ENCODE assay signal across 17 cellular contexts in genomic region chr15:60859996-60860494, GRCh38.
A peak's percentile ranks its signal among the peaks of the same experiment; 100 is the strongest.
DNase-seq lines count a peak whose midpoint lies in the region; ATAC-seq and TF ChIP-seq lines count a peak whose summit lies in the region.
"Had no signal": no experiment of that assay in that cellular context is flagged by ENCODE, and none has a peak within 500 bp of the region (broad histone marks: within the 10 kb centered on the region; RNA-seq: fewer than 3 reads in every experiment).

No MANE protein-coding gene starts in this region.

- H3K4me1 Mint-ChIP-seq in activated naive CD8-positive, alpha-beta T cell treated with anti-CD3 and anti-CD28 coated beads, Interleukin-2, amount 50 U/mL, for 24 hours: peaks cover 21% of the 10 kb centered on the region
- H3K4me1 Mint-ChIP-seq in activated naive CD8-positive, alpha-beta T cell treated with anti-CD3 and anti-CD28 coated beads for 36 hours: peaks cover 12% of the 10 kb centered on the region
- H3K4me1 Mint-ChIP-seq: stimulated activated memory B cell treated with anti-CD40 and anti-IgM and Interleukin-4, amounts not matched to agents 10 μg/mL and 1 μg/mL and 100 μg/mL, for 72 hours had no signal

- no peak for DNase-seq in activated naive CD8-positive, alpha-beta T cell treated with anti-CD3 and anti-CD28 coated beads, Interleukin-2, amount 50 U/mL, for 24 hours
- DNase-seq in activated naive CD8-positive, alpha-beta T cell treated with anti-CD3 and anti-CD28 coated beads for 36 hours: no peak
- DNase-seq in astrocyte of the spinal cord (ENCODE audit: low read depth, low spot score) (peak; percentile 12), kidney tubule cell (ENCODE audit: low spot score) (peak; percentile 92), posterior cingulate gyrus (no peak), left cardiac atrium (no peak), NCI-H1694 (lab: John Stamatoyannopoulos, UW) (no peak)
- no peak for DNase-seq in activated T-cell treated with anti-CD3 and anti-CD28 coated beads, Interleukin-2, amount 50 U/mL, for 48 hours
- DNase-seq: ACHN; activated CD8-positive, alpha-beta memory T cell treated with anti-CD3 and anti-CD28 coated beads, Interleukin-2, amount 50 U/mL, for 48 hours; NCI-H1694 treated with DMSO at 0.1 percent for 48 hours; NCI-H524 treated with DMSO at 0.1 percent for 48 hours; WERI-Rb-1 had no signal

- no peaks in the 10 kb centered on the region for H3K36me3 Mint-ChIP-seq in activated naive CD8-positive, alpha-beta T cell treated with anti-CD3 and anti-CD28 coated beads, Interleukin-2, amount 50 U/mL, for 24 hours (ENCODE audit: low read depth)
- H3K36me3 Mint-ChIP-seq in activated naive CD8-positive, alpha-beta T cell treated with anti-CD3 and anti-CD28 coated beads for 36 hours: no peaks in the 10 kb centered on the region
- H3K36me3 Mint-ChIP-seq: activated naive CD8-positive, alpha-beta T cell; stimulated activated memory B cell treated with anti-CD40 and anti-IgM and Interleukin-4, amounts not matched to agents 10 μg/mL and 1 μg/mL and 100 μg/mL, for 72 hours had no signal

- intact Hi-C loops in posterior cingulate gyrus (cut with DNase I) (no loop called here), left cardiac atrium (cut with DNase I) (no loop called here)

- no peak overlapping the region for H3K4me3 ChIP-seq in astrocyte of the spinal cord (ENCODE audit: low read depth, low read length)

- TF ChIP-seq CTCF in astrocyte of the spinal cord (IDR thresholded peaks at IDR 0.05; ENCODE audit: low read depth, low read length): no peak

- H3K9me3 Mint-ChIP-seq in activated naive CD8-positive, alpha-beta T cell treated with anti-CD3 and anti-CD28 coated beads, Interleukin-2, amount 50 U/mL, for 24 hours: no peaks in the 10 kb centered on the region
- H3K9me3 Mint-ChIP-seq in activated naive CD8-positive, alpha-beta T cell treated with anti-CD3 and anti-CD28 coated beads for 36 hours: no peaks in the 10 kb centered on the region
- H3K9me3 Mint-ChIP-seq: stimulated activated memory B cell treated with anti-CD40 and anti-IgM and Interleukin-4, amounts not matched to agents 10 μg/mL and 1 μg/mL and 100 μg/mL, for 72 hours had no signal

- H3K4me3 Mint-ChIP-seq in activated naive CD8-positive, alpha-beta T cell treated with anti-CD3 and anti-CD28 coated beads, Interleukin-2, amount 50 U/mL, for 24 hours: no peak overlapping the region
- no peak overlapping the region for H3K4me3 Mint-ChIP-seq in activated naive CD8-positive, alpha-beta T cell treated with anti-CD3 and anti-CD28 coated beads for 36 hours
- H3K4me3 Mint-ChIP-seq: activated naive CD8-positive, alpha-beta T cell; stimulated activated memory B cell treated with anti-CD40 and anti-IgM and Interleukin-4, amounts not matched to agents 10 μg/mL and 1 μg/mL and 100 μg/mL, for 72 hours had no signal

- in situ Hi-C loops in astrocyte of the spinal cord (cut with HindIII; ENCODE audit: low sequenced_read_pairs): no loop called here

- H3K27me3 Mint-ChIP-seq in activated naive CD8-positive, alpha-beta T cell treated with anti-CD3 and anti-CD28 coated beads, Interleukin-2, amount 50 U/mL, for 24 hours: no peaks in the 10 kb centered on the region
- H3K27me3 Mint-ChIP-seq in activated naive CD8-positive, alpha-beta T cell treated with anti-CD3 and anti-CD28 coated beads for 36 hours: no peaks in the 10 kb centered on the region
- H3K27me3 Mint-ChIP-seq: activated naive CD8-positive, alpha-beta T cell; stimulated activated memory B cell treated with anti-CD40 and anti-IgM and Interleukin-4, amounts not matched to agents 10 μg/mL and 1 μg/mL and 100 μg/mL, for 72 hours had no signal

- ATAC-seq in activated naive CD8-positive, alpha-beta T cell treated with anti-CD3 and anti-CD28 coated beads, Interleukin-2, amount 50 U/mL, for 24 hours: peak; percentile 25
- ATAC-seq in left cardiac atrium: no peak
- ATAC-seq: Panc1; sciatic nerve; stimulated activated memory B cell treated with anti-CD40 and anti-IgM and Interleukin-4, amounts not matched to agents 10 μg/mL and 1 μg/mL and 100 μg/mL, for 72 hours had no signal

- no peak overlapping the region for H3K27ac Mint-ChIP-seq in activated naive CD8-positive, alpha-beta T cell treated with anti-CD3 and anti-CD28 coated beads, Interleukin-2, amount 50 U/mL, for 24 hours
- no peak overlapping the region for H3K27ac Mint-ChIP-seq in activated naive CD8-positive, alpha-beta T cell treated with anti-CD3 and anti-CD28 coated beads for 36 hours
- H3K27ac Mint-ChIP-seq: activated naive CD8-positive, alpha-beta T cell; stimulated activated memory B cell treated with anti-CD40 and anti-IgM and Interleukin-4, amounts not matched to agents 10 μg/mL and 1 μg/mL and 100 μg/mL, for 72 hours had no signal

Comparison
In these comparisons a context has a peak if more than half of its experiments do, and no peak if none do; other contexts are left out.
1. DNase-seq: peak in astrocyte of the spinal cord (single experiment) and kidney tubule cell (single experiment); none in activated naive CD8-positive, alpha-beta T cell treated with anti-CD3 and anti-CD28 coated beads, Interleukin-2, amount 50 U/mL, for 24 hours (single experiment), activated naive CD8-positive, alpha-beta T cell treated with anti-CD3 and anti-CD28 coated beads for 36 hours (single experiment), posterior cingulate gyrus (0 of 10), left cardiac atrium (single experiment), NCI-H1694 (single experiment) and activated T-cell treated with anti-CD3 and anti-CD28 coated beads, Interleukin-2, amount 50 U/mL, for 48 hours (0 of 2).